Comparison of ENCODE assay signal across 1 cellular context in genomic region chr16:25257956-25258855, GRCh38.
TF ChIP-seq lines count a peak whose summit lies in the region.

No MANE protein-coding gene starts in this region.

TF ChIP-seq in GM12878, 131 proteins besides CTCF, POLR2A, EP300 and RAD21 (continued from another document and continues in another):
- TF ChIP-seq ATF2 (IDR thresholded peaks at IDR 0.05; ENCODE audit: low read length), result no peak
- TF ChIP-seq E2F8 (IDR thresholded peaks at IDR 0.05; ENCODE audit: low read depth, partially characterized antibody), result no peak
- peak; percentile 100 for TF ChIP-seq DPF2 (IDR thresholded peaks at IDR 0.05)
- peak; percentile 58 for TF ChIP-seq BMI1 (IDR thresholded peaks at IDR 0.05; ENCODE audit: borderline replicate concordance)
- peak; percentile 90 for TF ChIP-seq EED (IDR thresholded peaks at IDR 0.05; ENCODE audit: low read depth)
- TF ChIP-seq CBFB (IDR thresholded peaks at IDR 0.05; ENCODE audit: low read depth), result peak; percentile 82
- TF ChIP-seq SMC3 (IDR thresholded peaks at IDR 0.05; ENCODE audit: borderline replicate concordance, low read length), result no peak
- TF ChIP-seq MAX (IDR thresholded peaks at IDR 0.05; ENCODE audit: low read depth, low read length), result peak; percentile 68; the same call in 1 of the 2 replicates
- no peak for TF ChIP-seq SREBF1 (IDR thresholded peaks at IDR 0.05; ENCODE audit: low read length)
- TF ChIP-seq ZBTB11 (CRISPR knock-in tag; IDR thresholded peaks at IDR 0.05), result peak; percentile 8; the same call in 1 of the 2 replicates
- TF ChIP-seq PRDM15 (CRISPR knock-in tag; IDR thresholded peaks at IDR 0.05), result no peak
- TF ChIP-seq BACH1 (IDR thresholded peaks at IDR 0.05; ENCODE audit: borderline replicate concordance), result peak; percentile 58; the same call in 1 of the 2 replicates
- no peak for TF ChIP-seq EZH2 (IDR thresholded peaks at IDR 0.05; ENCODE audit: borderline replicate concordance, control insufficient read depth, low read depth, low read length)
- TF ChIP-seq TARDBP (IDR thresholded peaks at IDR 0.05; ENCODE audit: borderline replicate concordance), result no peak
- TF ChIP-seq CEBPB (IDR thresholded peaks at IDR 0.05; ENCODE audit: borderline replicate concordance in 1 of 2, low read depth in 2 of 2, low read length in 2 of 2), result no peak
- peak in 1 of 2 experiments; percentile 47; a peak in 1 of 4 replicates for TF ChIP-seq BHLHE40 (IDR thresholded peaks at IDR 0.05; ENCODE audit: borderline replicate concordance in 1 of 2, low read depth in 2 of 2, low read length in 1 of 2)
- peak; percentile 94 to 95 for TF ChIP-seq IKZF2 (IDR thresholded peaks at IDR 0.05)
- TF ChIP-seq ATF7 (IDR thresholded peaks at IDR 0.05; ENCODE audit: low read depth), result peak; percentile 26; the same call in 1 of the 2 replicates
- TF ChIP-seq RELB (IDR thresholded peaks at IDR 0.05; ENCODE audit: low read depth), result peak; percentile 70
- no peak for TF ChIP-seq BCL3 (IDR thresholded peaks at IDR 0.05; ENCODE audit: borderline replicate concordance, insufficient read depth, low read depth, low read length, poor library complexity, severe bottlenecking)
- no peak; the same call in 1 of the 2 replicates for TF ChIP-seq SMAD5 (IDR thresholded peaks at IDR 0.05; ENCODE audit: low read depth)
- no peak for TF ChIP-seq NFIC (IDR thresholded peaks at IDR 0.05; ENCODE audit: low read depth, low read length)
- peak; percentile 41; the same call in 1 of the 2 replicates for TF ChIP-seq ELK1 (IDR thresholded peaks at IDR 0.05; ENCODE audit: low read depth, low read length)
- TF ChIP-seq FOS (IDR thresholded peaks at IDR 0.05; ENCODE audit: borderline replicate concordance, extremely low read depth, insufficient read length), result no peak
- TF ChIP-seq BCLAF1 (IDR thresholded peaks at IDR 0.05), result no peak
- TF ChIP-seq RELA (IDR thresholded peaks at IDR 0.05; ENCODE audit: borderline replicate concordance, partially characterized antibody), result no peak
- TF ChIP-seq NBN (IDR thresholded peaks at IDR 0.05), result peak; percentile 93
- peak; percentile 93 for TF ChIP-seq MLLT1 (IDR thresholded peaks at IDR 0.05)
- no peak for TF ChIP-seq SREBF2 (IDR thresholded peaks at IDR 0.05; ENCODE audit: low read length)
- peak; percentile 71; the same call in 1 of the 2 replicates for TF ChIP-seq MTA2 (IDR thresholded peaks at IDR 0.05; ENCODE audit: low read depth)
- TF ChIP-seq SMAD1 (IDR thresholded peaks at IDR 0.05; ENCODE audit: low read depth, partially characterized antibody), result no peak
